22 cellular contexts compared by ENCODE assay signal in genomic region chrX:74461384-74461783, GRCh38. TPM values are rescaled to one million over a fixed set of nuclear protein-coding genes. Genes with fewer than 3 reads are reported as not detected.
"Had no signal": no experiment of that assay in that cellular context is flagged by ENCODE, and none has a peak within 500 bp of the region (broad histone marks: within the 10 kb centered on the region; RNA-seq: fewer than 3 reads in every experiment).

No MANE protein-coding gene starts in this region.

- H3K27me3 ChIP-seq: cardiac muscle cell, colonic mucosa, neutrophil, upper lobe of right lung had no signal

- ATAC-seq: activated T-helper 17 cell treated with anti-CD3 and anti-CD28 coated beads, Interleukin-2, amount 50 U/mL, for 72 hours; naive thymus-derived CD4-positive, alpha-beta T cell; upper lobe of right lung had no signal

- H3K27ac ChIP-seq: cardiac muscle cell, colonic mucosa, epithelial cell of prostate, neutrophil, thoracic aorta, upper lobe of right lung had no signal

- DNase-seq: activated B cell treated with CpG ODN at 0.5 μM for 24 hours; activated CD4-positive, alpha-beta memory T cell treated with anti-CD3 and anti-CD28 coated beads for 36 hours; activated CD4-positive, alpha-beta T cell treated with anti-CD3 and anti-CD28 coated beads for 4 hours; activated naive CD4-positive, alpha-beta T cell; activated naive CD8-positive, alpha-beta T cell treated with anti-CD3 and anti-CD28 coated beads for 36 hours; activated T-cell treated with anti-CD3 and anti-CD28 coated beads for 4 hours; amniotic stem cell; colonic mucosa; endodermal cell; foreskin melanocyte; kidney glomerular epithelial cell; mesenchymal stem cell; naive thymus-derived CD4-positive, alpha-beta T cell; stimulated activated CD4-positive, alpha-beta T cell treated with anti-CD3 and anti-CD28 coated beads, Interleukin-2, amount 100 ng/mL, for 24 hours; T-helper 1 cell; T-helper 9 cell; upper lobe of right lung had no signal

RNA-seq across cellular contexts. Expression of gene SLC16A2, which starts 40.1 kb away (rescaled TPM):
- total RNA-seq: activated B cell treated with CpG ODN at 0.5 μM for 24 hours had no signal
